Comparison of ENCODE assay signal across 12 cellular contexts in the genomic region with DNA sequence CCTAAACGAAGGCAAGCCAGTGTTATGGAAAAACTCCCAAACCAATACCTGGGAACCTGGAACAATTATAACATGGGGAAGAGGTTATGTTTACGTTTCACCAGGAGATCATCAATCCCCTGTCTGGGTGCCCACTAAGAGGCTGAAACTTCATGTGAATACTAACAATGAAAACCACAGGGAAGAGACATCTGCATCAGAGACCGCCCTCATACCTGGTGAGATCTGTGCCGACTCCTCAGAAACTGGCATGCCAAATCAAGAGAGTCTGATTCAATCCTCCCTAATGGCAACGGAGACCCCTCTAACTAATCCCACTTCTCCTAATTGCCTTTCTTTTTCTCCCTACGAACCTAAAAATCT.
DNase-seq lines count a peak whose midpoint lies in the region; ATAC-seq and TF ChIP-seq lines count a peak whose summit lies in the region.
"Had no signal": no experiment of that assay in that cellular context is flagged by ENCODE, and none has a peak within 500 bp of the region (broad histone marks: within the 10 kb centered on the region; RNA-seq: fewer than 3 reads in every experiment).

No MANE protein-coding gene starts in this region.

- no peak for TF ChIP-seq EP300 in sigmoid colon (IDR thresholded peaks at IDR 0.05)

- H3K4me1 ChIP-seq in mesendoderm (ENCODE audit: control insufficient read depth, low read depth, low read length) (no peaks in the 10 kb centered on the region), sigmoid colon (peaks cover 0 to 22% (median 5%) of the 10 kb centered on the region in 4 donors)
- H3K4me1 ChIP-seq: Peyer's patch had no signal

- no peaks in the 10 kb centered on the region for H3K36me3 Mint-ChIP-seq in mesothelial cell of epicardium

- H2BK120ac ChIP-seq in mesendoderm (ENCODE audit: low read depth, low read length) = no peak overlapping the region

- no peak overlapping the region for H2AK5ac ChIP-seq in mesendoderm (ENCODE audit: low read length)

- no peaks in the 10 kb centered on the region for H3K36me3 ChIP-seq in mesendoderm (ENCODE audit: control insufficient read depth, insufficient read depth, low read length)
- H3K36me3 ChIP-seq in sigmoid colon = no peaks in the 10 kb centered on the region
- H3K36me3 ChIP-seq: Peyer's patch had no signal

- ATAC-seq in GM18873 (IDR thresholded peaks at IDR 0.05; ENCODE audit: low FRiP score, unreplicated experiment) = no peak
- ATAC-seq: SK-N-SH treated with all-trans-retinoic acid at 6 μM for 48 hours had no signal

- no peak overlapping the region for H3K9ac ChIP-seq in mesendoderm (ENCODE audit: low read length)

- no peaks in the 10 kb centered on the region for H3K79me1 ChIP-seq in mesendoderm (ENCODE audit: low read length)

- intact Hi-C loops in sigmoid colon (cut with DNase I) = no loop called here

- no peak overlapping the region for H3K27ac ChIP-seq in mesendoderm (ENCODE audit: low read depth, low read length)
- no peak overlapping the region for H3K27ac ChIP-seq in sigmoid colon
- H3K27ac ChIP-seq: Peyer's patch had no signal

- no peaks in the 10 kb centered on the region for H3K4me1 Mint-ChIP-seq in mesothelial cell of epicardium

- H3K4me3 ChIP-seq in mesendoderm (ENCODE audit: low read length) (no peak overlapping the region), sigmoid colon (no peak overlapping the region)
- H3K4me3 ChIP-seq: Peyer's patch had no signal

- peaks cover 19% of the 10 kb centered on the region for H3K27me3 Mint-ChIP-seq in mesothelial cell of epicardium (ENCODE audit: low read depth)

- H2BK5ac ChIP-seq in mesendoderm (ENCODE audit: low read length) = no peak overlapping the region

- no peak overlapping the region for H3K18ac ChIP-seq in mesendoderm (ENCODE audit: low read length)

- WGBS in mesendoderm (ENCODE audit: extremely low coverage, insufficient coverage, low lambda C conversion rate) = no CpG with 5 or more reads among the region's 6 CpGs
- WGBS in sigmoid colon, 2 donors = 49 to 55% methylated on average over 6 of the region's 6 CpGs

- DNase-seq in COR-L47 (lab: John Stamatoyannopoulos, UW) (peak; percentile 46), NCI-H146 treated with DMSO at 0.1 percent for 48 hours (lab: John Stamatoyannopoulos, UW; ENCODE audit: unreplicated experiment) (peak; percentile 34), astrocyte of the hippocampus (ENCODE audit: low read depth, low spot score) (peak; percentile 5), mesendoderm (peak; percentile 9), sigmoid colon (no peak), mesothelial cell of epicardium (ENCODE audit: low spot score in 2 of 2, unreplicated experiment in 2 of 2) (no peak)
- DNase-seq: Kasumi-1, NCI-H2029, Peyer's patch, Right ventricle myocardium superior had no signal

- no peak for TF ChIP-seq POLR2A in sigmoid colon (IDR thresholded peaks at IDR 0.05)

- no peak overlapping the region for H3K4ac ChIP-seq in mesendoderm (ENCODE audit: low read depth, low read length)

- no peak overlapping the region for H4K5ac ChIP-seq in mesendoderm (ENCODE audit: low read length)

- H3K23ac ChIP-seq in mesendoderm (ENCODE audit: low read length) = no peak overlapping the region

- H3K79me2 ChIP-seq in mesendoderm (ENCODE audit: control insufficient read depth, insufficient read depth, low read length) = no peaks in the 10 kb centered on the region

- TF ChIP-seq CTCF in sigmoid colon (IDR thresholded peaks at IDR 0.05) = no peak
- TF ChIP-seq CTCF in mesothelial cell of epicardium (IDR thresholded peaks at IDR 0.05; ENCODE audit: unreplicated experiment) = no peak

- H4K8ac ChIP-seq in mesendoderm (ENCODE audit: low read depth, low read length) = no peak overlapping the region

- no peak overlapping the region for H3K4me2 ChIP-seq in mesendoderm (ENCODE audit: low read length)

- H3K9me3 Mint-ChIP-seq in mesothelial cell of epicardium = peaks cover 36% of the 10 kb centered on the region

- no peak overlapping the region for H3K56ac ChIP-seq in mesendoderm (ENCODE audit: low read length)

- no peak overlapping the region for H3K27ac Mint-ChIP-seq in mesothelial cell of epicardium

- H3K4me3 Mint-ChIP-seq in mesothelial cell of epicardium = no peak overlapping the region

- peaks cover 0 to 8% (median 0%) of the 10 kb centered on the region in 4 donors for H3K9me3 ChIP-seq in sigmoid colon

- no peak overlapping the region for H2BK15ac ChIP-seq in mesendoderm (replicated peaks; ENCODE audit: low read depth)

- H3K27me3 ChIP-seq in mesendoderm (ENCODE audit: insufficient read depth, low read length, poor library complexity) = no peaks in the 10 kb centered on the region
- no peaks in the 10 kb centered on the region for H3K27me3 ChIP-seq in sigmoid colon
- H3K27me3 ChIP-seq: Peyer's patch had no signal

Comparison
In these comparisons a context has a peak if more than half of its experiments do, and no peak if none do; other contexts are left out.
1. DNase-seq: peak in COR-L47 (single experiment), NCI-H146 treated with DMSO at 0.1 percent for 48 hours (single experiment), astrocyte of the hippocampus (single experiment) and mesendoderm (single experiment); none in sigmoid colon (single experiment) and mesothelial cell of epicardium (0 of 2).